Comparison of ENCODE assay signal across 9 cellular contexts in genomic region chr5:148805323-148806290, GRCh38. TPM values are rescaled to one million over a fixed set of nuclear protein-coding genes. Genes with fewer than 3 reads are reported as not detected.
DNase-seq lines count a peak whose midpoint lies in the region; ATAC-seq and TF ChIP-seq lines count a peak whose summit lies in the region.
"Had no signal": no experiment of that assay in that cellular context is flagged by ENCODE, and none has a peak within 500 bp of the region (broad histone marks: within the 10 kb centered on the region; RNA-seq: fewer than 3 reads in every experiment).

No MANE protein-coding gene starts in this region.

- intact Hi-C loops in tibial artery (cut with DNase I; ENCODE audit: low total_unique reads), result no loop called here

- H3K4me1 ChIP-seq in SJCRH30 (no peaks in the 10 kb centered on the region), tibial artery (peaks cover 0 to 20% (median 11%) of the 10 kb centered on the region in 4 donors)

- no peaks in the 10 kb centered on the region for H3K36me3 Mint-ChIP-seq in chondrocyte (ENCODE audit: low read depth)

- no peak overlapping the region for H3K27ac Mint-ChIP-seq in chondrocyte (ENCODE audit: unreplicated experiment)

- H3K4me3 ChIP-seq in SJCRH30, result no peak overlapping the region
- H3K4me3 ChIP-seq in tibial artery, result no peak overlapping the region

- no peak for TF ChIP-seq CTCF in chondrocyte (IDR thresholded peaks at IDR 0.05)
- TF ChIP-seq CTCF in tibial artery (IDR thresholded peaks at IDR 0.05), result no peak

- H3K9me3 ChIP-seq in SJCRH30 (replicated peaks), result no peaks in the 10 kb centered on the region
- no peaks in the 10 kb centered on the region for H3K9me3 ChIP-seq in tibial artery

- H3K4me3 Mint-ChIP-seq in chondrocyte (ENCODE audit: unreplicated experiment), result no peak overlapping the region
- H3K4me3 Mint-ChIP-seq: central memory CD8-positive, alpha-beta T cell had no signal

- no peaks in the 10 kb centered on the region for H3K9me3 Mint-ChIP-seq in chondrocyte (ENCODE audit: low read depth)
- H3K9me3 Mint-ChIP-seq: central memory CD8-positive, alpha-beta T cell had no signal

- ATAC-seq in GM18861 (IDR thresholded peaks at IDR 0.05; ENCODE audit: unreplicated experiment) (peak; percentile 32), HG03095 (IDR thresholded peaks at IDR 0.05; ENCODE audit: unreplicated experiment) (peak; percentile 42)
- no peak for ATAC-seq in activated CD4-positive, CD25-positive, alpha-beta regulatory T cell treated with anti-CD3 and anti-CD28 coated beads, Interleukin-2, amount 50 U/mL, for 24 hours

- H3K4me1 Mint-ChIP-seq in chondrocyte (ENCODE audit: low read depth), result peaks cover 35% of the 10 kb centered on the region

- H3K27me3 ChIP-seq in SJCRH30, result no peaks in the 10 kb centered on the region
- no peaks in the 10 kb centered on the region for H3K27me3 ChIP-seq in tibial artery

- H3K36me3 ChIP-seq in SJCRH30, result no peaks in the 10 kb centered on the region
- no peaks in the 10 kb centered on the region for H3K36me3 ChIP-seq in tibial artery

- no peak overlapping the region for H3K27ac ChIP-seq in SJCRH30
- no peak overlapping the region for H3K27ac ChIP-seq in tibial artery

- H3K27me3 Mint-ChIP-seq in chondrocyte (ENCODE audit: low read depth), result peaks cover 6% of the 10 kb centered on the region

- DNase-seq in AG20443 (ENCODE audit: low spot score), result peak; percentile 25
- peak; percentile 27 to 34 for DNase-seq in SJCRH30
- peak; percentile 26 for DNase-seq in iPS-NIHi7 (ENCODE audit: extremely low spot score)
- DNase-seq in chondrocyte (ENCODE audit: low spot score), result no peak
- DNase-seq in tibial artery, result no peak

RNA-seq across cellular contexts. Expression of gene ADRB2, which starts 20.8 kb away (rescaled TPM):
- 0.08 and 0.10 TPM in 2 replicates for total RNA-seq in SJCRH30 (2014; rRNA removed; shearing (Covaris generic))
- total RNA-seq in chondrocyte, result 0.40 to 1.2 TPM (median 0.54 TPM) in 3 replicates

Comparison
In these comparisons a context has a peak if more than half of its experiments do, and no peak if none do; other contexts are left out.
1. DNase-seq: peak in AG20443 (single experiment), SJCRH30 (2 of 2) and iPS-NIHi7 (single experiment); none in chondrocyte (single experiment) and tibial artery (0 of 2).
2. ATAC-seq: peak in GM18861 (single experiment) and HG03095 (single experiment); none in activated CD4-positive, CD25-positive, alpha-beta regulatory T cell treated with anti-CD3 and anti-CD28 coated beads, Interleukin-2, amount 50 U/mL, for 24 hours (0 of 2).